In the genomic region with DNA sequence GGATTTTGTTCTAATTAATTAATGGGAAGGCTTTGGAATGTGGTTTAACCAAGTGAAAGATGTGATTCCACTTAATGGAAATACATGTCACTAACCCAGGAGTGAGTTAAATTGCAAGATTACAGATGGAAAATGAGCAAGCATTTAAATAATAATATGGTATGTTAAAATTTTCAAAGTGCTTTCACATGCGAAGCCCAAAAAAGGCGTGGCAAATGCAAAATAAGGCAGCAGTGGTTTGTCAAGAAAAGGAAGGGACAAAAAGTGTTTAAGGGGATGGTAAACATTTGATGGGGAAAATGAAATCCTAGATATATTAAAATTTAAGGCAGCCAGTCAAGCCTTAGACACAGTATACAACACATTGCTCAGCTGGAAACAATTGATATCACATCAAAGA, we compare ENCODE assay signal across 14 cellular contexts. TPM values are rescaled to one million over a fixed set of nuclear protein-coding genes. Genes with fewer than 3 reads are reported as not detected.
A peak's percentile ranks its signal among the peaks of the same experiment; 100 is the strongest.
DNase-seq lines count a peak whose midpoint lies in the region; ATAC-seq, FAIRE-seq and TF ChIP-seq lines count a peak whose summit lies in the region.
"Had no signal": no experiment of that assay in that cellular context is flagged by ENCODE, and none has a peak within 500 bp of the region (broad histone marks: within the 10 kb centered on the region; RNA-seq: fewer than 3 reads in every experiment).

No MANE protein-coding gene starts in this region.

- H2BK15ac ChIP-seq in mesenchymal stem cell (ENCODE audit: low read depth, poor library complexity, severe bottlenecking): no peak overlapping the region

- H3K4ac ChIP-seq in mesenchymal stem cell (ENCODE audit: low read depth in 1 of 2, low read length in 2 of 2): no peak overlapping the region

- no peak for ATAC-seq in pancreas

- H3K4me1 ChIP-seq in Caco-2 (peaks cover 7% of the 10 kb centered on the region; the same call in 1 of the 2 replicates), mesenchymal stem cell (ENCODE audit: control insufficient read depth, insufficient read depth, low read depth, low read length) (peaks cover 7% of the 10 kb centered on the region), pancreas (peaks cover 0 to 5% (median 0%) of the 10 kb centered on the region in 3 donors)

- peak overlapping the region; percentile 12 for H3K27ac Mint-ChIP-seq in Caco-2 (ENCODE audit: unreplicated experiment)
- no peak overlapping the region for H3K27ac Mint-ChIP-seq in activated T-helper 2 cell treated with anti-CD3 and anti-CD28 coated beads, Interferon-gamma antibody, Interleukin-2, Interleukin-4, amounts not matched to agents 10 μg/mL and 5 μg/mL and 100 μg/mL, durations not matched to agents 14 hours and 24 hours and 36 hours
- H3K27ac Mint-ChIP-seq: immature natural killer cell had no signal

- no peak overlapping the region for H2BK5ac ChIP-seq in mesenchymal stem cell (ENCODE audit: low read depth, low read length, poor library complexity, severe bottlenecking)

- CTCF ChIA-PET in Caco-2 (lab: Charles Lee): interaction anchor here (0.7 kb wide), 1 partner anchor 100 kb away, joined by 4 read pairs; no protein-coding TSS in a partner anchor

- H3K4me3 ChIP-seq in Caco-2 (ENCODE audit: low read depth, low read length) (no peak overlapping the region), HL-60 (replicated peaks; ENCODE audit: insufficient read depth, low read length) (peak overlapping the region; percentile 92), mesenchymal stem cell (ENCODE audit: insufficient read depth in 1 of 2, low read depth in 1 of 2, low read length in 2 of 2) (peak overlapping the region in 1 of 2 experiments; percentile 45), pancreas (no peak overlapping the region)

- peaks cover 17% of the 10 kb centered on the region for H3K79me1 ChIP-seq in mesenchymal stem cell (replicated peaks; ENCODE audit: low read length, poor library complexity, severe bottlenecking)

- H3K27ac ChIP-seq in HL-60 (replicated peaks): no peak overlapping the region
- no peak overlapping the region for H3K27ac ChIP-seq in mesenchymal stem cell (ENCODE audit: low read length, poor library complexity, severe bottlenecking)
- no peak overlapping the region for H3K27ac ChIP-seq in pancreas

- 62% methylated on average over 2 of the region's 2 CpGs for WGBS in mesenchymal stem cell
- WGBS in pancreas, 2 donors: 78 to 85% methylated on average over 2 of the region's 2 CpGs

- no peak overlapping the region for H4K91ac ChIP-seq in mesenchymal stem cell (ENCODE audit: low read length)

- H3K27me3 Mint-ChIP-seq in Caco-2 (ENCODE audit: insufficient read depth, unreplicated experiment): no peaks in the 10 kb centered on the region
- no peaks in the 10 kb centered on the region for H3K27me3 Mint-ChIP-seq in activated T-helper 2 cell treated with anti-CD3 and anti-CD28 coated beads, Interferon-gamma antibody, Interleukin-2, Interleukin-4, amounts not matched to agents 10 μg/mL and 5 μg/mL and 100 μg/mL, durations not matched to agents 14 hours and 24 hours and 36 hours (ENCODE audit: low read depth)

- H2BK120ac ChIP-seq in mesenchymal stem cell (ENCODE audit: low read depth, low read length): no peak overlapping the region

- H3K36me3 ChIP-seq in Caco-2 (ENCODE audit: control insufficient read depth, insufficient read depth, low read length) (no peaks in the 10 kb centered on the region; the same call in 1 of the 2 replicates), mesenchymal stem cell (ENCODE audit: control insufficient read depth in 1 of 2, insufficient read depth in 2 of 2, low read depth in 1 of 2, low read length in 2 of 2) (peaks cover 0 to 4% of the 10 kb centered on the region in 2 experiments), pancreas (no peaks in the 10 kb centered on the region)

- H3K4me2 ChIP-seq in mesenchymal stem cell (ENCODE audit: low read length, poor library complexity, severe bottlenecking): no peak overlapping the region

- H3K27me3 ChIP-seq in Caco-2 (replicated peaks; ENCODE audit: control insufficient read depth, insufficient read depth, low read length) (no peaks in the 10 kb centered on the region), HL-60 (ENCODE audit: insufficient read depth, poor library complexity, severe bottlenecking) (no peaks in the 10 kb centered on the region), mesenchymal stem cell (ENCODE audit: control insufficient read depth in 1 of 2, insufficient read depth in 1 of 2, low read length in 2 of 2) (no peaks in the 10 kb centered on the region), pancreas (no peaks in the 10 kb centered on the region)

- H3K36me3 Mint-ChIP-seq in Caco-2 (ENCODE audit: insufficient read depth, unreplicated experiment): peaks cover 27% of the 10 kb centered on the region
- peaks cover 52% of the 10 kb centered on the region for H3K36me3 Mint-ChIP-seq in activated T-helper 2 cell treated with anti-CD3 and anti-CD28 coated beads, Interferon-gamma antibody, Interleukin-2, Interleukin-4, amounts not matched to agents 10 μg/mL and 5 μg/mL and 100 μg/mL, durations not matched to agents 14 hours and 24 hours and 36 hours (ENCODE audit: low read depth)
- H3K36me3 Mint-ChIP-seq: immature natural killer cell had no signal

- H3K9me3 ChIP-seq in Caco-2: no peaks in the 10 kb centered on the region
- no peaks in the 10 kb centered on the region for H3K9me3 ChIP-seq in mesenchymal stem cell (ENCODE audit: control insufficient read depth, low read length)
- H3K9me3 ChIP-seq in pancreas: no peaks in the 10 kb centered on the region

- peak overlapping the region; percentile 79 for H3K4me3 Mint-ChIP-seq in Caco-2 (ENCODE audit: unreplicated experiment)
- peak overlapping the region; percentile 83 for H3K4me3 Mint-ChIP-seq in activated T-helper 2 cell treated with anti-CD3 and anti-CD28 coated beads, Interferon-gamma antibody, Interleukin-2, Interleukin-4, amounts not matched to agents 10 μg/mL and 5 μg/mL and 100 μg/mL, durations not matched to agents 14 hours and 24 hours and 36 hours (ENCODE audit: low read depth)

- H3K9ac ChIP-seq in mesenchymal stem cell (ENCODE audit: low read length): peak overlapping the region; percentile 41

- no peak for FAIRE-seq in pancreas (lab: Jason Lieb, UNC)

- no peaks in the 10 kb centered on the region for H3K9me3 Mint-ChIP-seq in Caco-2 (ENCODE audit: unreplicated experiment)
- H3K9me3 Mint-ChIP-seq in activated T-helper 2 cell treated with anti-CD3 and anti-CD28 coated beads, Interferon-gamma antibody, Interleukin-2, Interleukin-4, amounts not matched to agents 10 μg/mL and 5 μg/mL and 100 μg/mL, durations not matched to agents 14 hours and 24 hours and 36 hours: no peaks in the 10 kb centered on the region
- H3K9me3 Mint-ChIP-seq: immature natural killer cell had no signal

- H3K14ac ChIP-seq in mesenchymal stem cell (ENCODE audit: low read length in 2 of 2): no peak overlapping the region

- no peak for DNase-seq in Caco-2
- DNase-seq in HL-60 (ENCODE audit: low read depth in 1 of 2, low spot score in 1 of 2): no peak
- no peak for DNase-seq in activated T-helper 2 cell treated with anti-CD3 and anti-CD28 coated beads, Interferon-gamma antibody, Interleukin-2, Interleukin-4, amounts not matched to agents 10 μg/mL and 5 μg/mL and 100 μg/mL, durations not matched to agents 14 hours and 24 hours and 36 hours (ENCODE audit: low spot score)
- DNase-seq in mesenchymal stem cell: no peak
- DNase-seq in pancreas: no peak
- DNase-seq in NCI-H748 treated with DMSO at 0.1 percent for 48 hours (lab: John Stamatoyannopoulos, UW): no peak
- DNase-seq in foreskin melanocyte: no peak
- no peak for DNase-seq in NCI-H2029 treated with DMSO at 0.1 percent for 48 hours (lab: John Stamatoyannopoulos, UW)
- DNase-seq: activated naive CD4-positive, alpha-beta T cell treated with anti-CD3 and anti-CD28 coated beads, Interleukin-2, amount 50 U/mL, for 16 hours; DMS 273 treated with DMSO at 0.1 percent for 48 hours; GOT3; immature natural killer cell; NCI-H1092; T-helper 9 cell had no signal

- peaks cover 18% of the 10 kb centered on the region for H3K4me1 Mint-ChIP-seq in Caco-2 (ENCODE audit: low read depth, unreplicated experiment)
- peaks cover 35% of the 10 kb centered on the region for H3K4me1 Mint-ChIP-seq in activated T-helper 2 cell treated with anti-CD3 and anti-CD28 coated beads, Interferon-gamma antibody, Interleukin-2, Interleukin-4, amounts not matched to agents 10 μg/mL and 5 μg/mL and 100 μg/mL, durations not matched to agents 14 hours and 24 hours and 36 hours (ENCODE audit: low read depth)

- no peak overlapping the region for H3K18ac ChIP-seq in mesenchymal stem cell (ENCODE audit: low read depth in 1 of 2, low read length in 2 of 2)

- POLR2A ChIA-PET in Caco-2 (lab: Charles Lee): no interaction called here

- intact Hi-C loops in Caco-2 (cut with micrococcal nuclease; ENCODE audit: unreplicated experiment) (no loop called here), pancreas (cut with DNase I) (no loop called here)
- intact Hi-C loops in activated T-helper 2 cell treated with anti-CD3 and anti-CD28 coated beads, Interferon-gamma antibody, Interleukin-2, Interleukin-4, amounts not matched to agents 10 μg/mL and 5 μg/mL and 100 μg/mL, durations not matched to agents 14 hours and 24 hours and 36 hours (cut with micrococcal nuclease): loop anchor here (5.0 kb wide), 1 partner anchor 314 kb away; a partner anchor contains a TSS

- no peak overlapping the region for H4K8ac ChIP-seq in mesenchymal stem cell (ENCODE audit: low read length)

- H3K23ac ChIP-seq in mesenchymal stem cell (ENCODE audit: low read length in 2 of 2): no peak overlapping the region

- H2BK12ac ChIP-seq in mesenchymal stem cell (ENCODE audit: low read length in 2 of 2): no peak overlapping the region

- no peak for TF ChIP-seq CTCF in Caco-2 (IDR thresholded peaks at IDR 0.05; ENCODE audit: insufficient read depth in 1 of 2, low read depth in 1 of 2, low read length in 1 of 2, severe bottlenecking in 1 of 2, unreplicated experiment in 1 of 2)
- no peak for TF ChIP-seq CTCF in HL-60 (IDR thresholded peaks at IDR 0.05; ENCODE audit: insufficient read depth, low read length)
- TF ChIP-seq CTCF in pancreas (IDR thresholded peaks at IDR 0.05): no peak

- no peak overlapping the region for H2AK5ac ChIP-seq in mesenchymal stem cell (ENCODE audit: low read length, severe bottlenecking)

- BruUV-seq in Caco-2 (replicated peaks; lab: Mats Ljungman, UMichigan): no TSS peak

- H2AFZ ChIP-seq in mesenchymal stem cell (ENCODE audit: low read depth, low read length): no peak overlapping the region

RNA-seq across cellular contexts. Expression of a gene that starts 2.9 kb away (rescaled TPM):
- 23.6 and 24.1 TPM in 2 replicates for total RNA-seq in Caco-2 (2022)
- 18.0 and 18.7 TPM in 2 replicates for total RNA-seq in activated T-helper 2 cell treated with anti-CD3 and anti-CD28 coated beads, Interferon-gamma antibody, Interleukin-2, Interleukin-4, amounts not matched to agents 10 μg/mL and 5 μg/mL and 100 μg/mL, durations not matched to agents 14 hours and 24 hours and 36 hours
- 0.81 TPM for polyA plus RNA-seq in mesenchymal stem cell (2013, experiment 1 of 2)
- polyA plus RNA-seq in mesenchymal stem cell (2013, experiment 2 of 2): 0.74 TPM
- under 1 TPM in 4 of 6 donors, not detected in 2; 0.03 to 0.18 (median 0.14) TPM for total RNA-seq in pancreas
- under 1 TPM in 1 of 2 donors, not detected in 1; 0.04 TPM for polyA plus RNA-seq in pancreas

Comparison
In these comparisons a context has a peak if more than half of its experiments do, and no peak if none do; other contexts are left out.
1. RNA of a gene that starts 2.9 kb away (total RNA-seq): 23.6 to 24.1 TPM in Caco-2 and 18.0 to 18.7 TPM in activated T-helper 2 cell treated with anti-CD3 and anti-CD28 coated beads, Interferon-gamma antibody, Interleukin-2, Interleukin-4, amounts not matched to agents 10 μg/mL and 5 μg/mL and 100 μg/mL, durations not matched to agents 14 hours and 24 hours and 36 hours; 0.03 to 0.18 TPM in pancreas; every median in the first group is over 10 times any median in the second.